Comparison of ENCODE assay signal across 8 cellular contexts in genomic region chr14:73457935-73458218, GRCh38. TPM values are rescaled to one million over a fixed set of nuclear protein-coding genes. Genes with fewer than 3 reads are reported as not detected.
DNase-seq lines count a peak whose midpoint lies in the region; ATAC-seq lines count a peak whose summit lies in the region.

No MANE protein-coding gene starts in this region.

- peaks cover 33% of the 10 kb centered on the region for H3K4me1 Mint-ChIP-seq in activated naive CD8-positive, alpha-beta T cell treated with anti-CD3 and anti-CD28 coated beads, Interleukin-2, amount 10 ng/mL, durations not matched to agents 7 days and 5 days
- H3K4me1 Mint-ChIP-seq in stimulated activated naive CD8-positive, alpha-beta T cell treated with anti-CD3 and anti-CD28 coated beads, Interleukin-15, amount 100 ng/mL, for 72 hours = peaks cover 51% of the 10 kb centered on the region

- peak overlapping the region; percentile 86 for H3K4me3 ChIP-seq in iPS-11a (ENCODE audit: low read depth, low read length)

- H3K4me1 ChIP-seq in ES-I3 (ENCODE audit: insufficient read depth, low read length) = no peaks in the 10 kb centered on the region

- peaks cover 3% of the 10 kb centered on the region for H3K36me3 Mint-ChIP-seq in activated naive CD8-positive, alpha-beta T cell treated with anti-CD3 and anti-CD28 coated beads, Interleukin-2, amount 10 ng/mL, durations not matched to agents 7 days and 5 days

- H3K9me3 Mint-ChIP-seq in activated naive CD8-positive, alpha-beta T cell treated with anti-CD3 and anti-CD28 coated beads, Interleukin-2, amount 10 ng/mL, durations not matched to agents 7 days and 5 days = no peaks in the 10 kb centered on the region
- no peaks in the 10 kb centered on the region for H3K9me3 Mint-ChIP-seq in stimulated activated naive CD8-positive, alpha-beta T cell treated with anti-CD3 and anti-CD28 coated beads, Interleukin-15, amount 100 ng/mL, for 72 hours

- no peaks in the 10 kb centered on the region for H3K27me3 Mint-ChIP-seq in activated naive CD8-positive, alpha-beta T cell treated with anti-CD3 and anti-CD28 coated beads, Interleukin-2, amount 10 ng/mL, durations not matched to agents 7 days and 5 days
- peaks cover 8% of the 10 kb centered on the region for H3K27me3 Mint-ChIP-seq in stimulated activated naive CD8-positive, alpha-beta T cell treated with anti-CD3 and anti-CD28 coated beads, Interleukin-15, amount 100 ng/mL, for 72 hours

- H3K4me3 Mint-ChIP-seq in activated naive CD8-positive, alpha-beta T cell treated with anti-CD3 and anti-CD28 coated beads, Interleukin-2, amount 10 ng/mL, durations not matched to agents 7 days and 5 days = peak overlapping the region; percentile 98
- peak overlapping the region; percentile 97 to 99 for H3K4me3 Mint-ChIP-seq in stimulated activated naive CD8-positive, alpha-beta T cell treated with anti-CD3 and anti-CD28 coated beads, Interleukin-15, amount 100 ng/mL, for 72 hours

- ATAC-seq in HG03045 (IDR thresholded peaks at IDR 0.05; ENCODE audit: unreplicated experiment) = peak; percentile 7
- ATAC-seq in activated naive CD8-positive, alpha-beta T cell treated with anti-CD3 and anti-CD28 coated beads, Interleukin-2, amount 10 ng/mL, durations not matched to agents 7 days and 5 days (ENCODE audit: low read depth) = no peak
- ATAC-seq in stimulated activated naive CD8-positive, alpha-beta T cell treated with anti-CD3 and anti-CD28 coated beads, Interleukin-15, amount 100 ng/mL, for 72 hours = no peak
- ATAC-seq in HG02588 (IDR thresholded peaks at IDR 0.05; ENCODE audit: unreplicated experiment) = no peak
- ATAC-seq in HG02623 (IDR thresholded peaks at IDR 0.05; ENCODE audit: unreplicated experiment) = no peak

- POLR2A ChIA-PET in activated naive CD8-positive, alpha-beta T cell treated with anti-CD3 and anti-CD28 coated beads, Interleukin-2, amount 10 ng/mL, durations not matched to agents 7 days and 5 days (lab: Charles Lee) = interaction anchor here (0.8 to 2.0 kb wide), 7 partner anchors 9 to 431 kb away, joined by 3 to 14 read pairs (median 3); partner anchors contain the start of genes RIOX1 and ZFYVE1

- no peaks in the 10 kb centered on the region for H3K9me3 ChIP-seq in ES-I3 (ENCODE audit: control insufficient read depth, insufficient read depth, low read length)

- H3K9ac ChIP-seq in ES-I3 (ENCODE audit: low read depth, low read length) = peak overlapping the region; percentile 85

- H3K27ac Mint-ChIP-seq in activated naive CD8-positive, alpha-beta T cell treated with anti-CD3 and anti-CD28 coated beads, Interleukin-2, amount 10 ng/mL, durations not matched to agents 7 days and 5 days = peak overlapping the region; percentile 97
- H3K27ac Mint-ChIP-seq in stimulated activated naive CD8-positive, alpha-beta T cell treated with anti-CD3 and anti-CD28 coated beads, Interleukin-15, amount 100 ng/mL, for 72 hours = peak overlapping the region; percentile 80 to 98

- H3K36me3 ChIP-seq in ES-I3 (ENCODE audit: insufficient read depth, low read length) = no peaks in the 10 kb centered on the region

- DNase-seq in activated naive CD8-positive, alpha-beta T cell treated with anti-CD3 and anti-CD28 coated beads, Interleukin-2, amount 10 ng/mL, durations not matched to agents 7 days and 5 days = no peak
- no peak for DNase-seq in stimulated activated naive CD8-positive, alpha-beta T cell treated with anti-CD3 and anti-CD28 coated beads, Interleukin-15, amount 100 ng/mL, for 72 hours
- no peak for DNase-seq in medulla oblongata (ENCODE audit: extremely low spot score)

RNA-seq across cellular contexts. Expression of gene NUMB, which starts 0.5 kb away (rescaled TPM):
- 10 to 100 TPM; 47.5 to 50.3 TPM for total RNA-seq in activated naive CD8-positive, alpha-beta T cell treated with anti-CD3 and anti-CD28 coated beads, Interleukin-2, amount 10 ng/mL, durations not matched to agents 7 days and 5 days

RNA-seq across cellular contexts. Expression of gene RIOX1, which starts 32.9 kb away (rescaled TPM):
- total RNA-seq in activated naive CD8-positive, alpha-beta T cell treated with anti-CD3 and anti-CD28 coated beads, Interleukin-2, amount 10 ng/mL, durations not matched to agents 7 days and 5 days = 10 to 100 TPM; 22.2 to 23.9 TPM
